23 cellular contexts compared by ENCODE assay signal in the genomic region with DNA sequence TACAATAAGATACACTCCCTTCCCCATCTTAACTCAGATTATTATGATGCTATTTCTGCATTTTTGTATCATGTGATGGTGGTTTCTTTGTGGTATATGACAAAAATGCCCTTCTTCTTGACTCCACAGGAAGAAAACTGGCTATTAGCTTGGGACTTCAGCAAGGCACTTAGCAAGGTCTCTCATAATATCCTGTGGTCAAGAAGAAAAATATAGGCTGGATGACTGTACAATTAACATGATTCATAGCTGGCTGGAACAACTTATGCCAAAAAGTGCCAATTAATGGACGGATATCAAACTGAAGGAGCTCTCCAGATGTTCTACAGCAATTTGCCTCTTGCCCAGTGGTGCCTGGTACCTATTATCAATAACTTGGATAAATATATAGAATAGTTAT. TPM values are rescaled to one million over a fixed set of nuclear protein-coding genes. Genes with fewer than 3 reads are reported as not detected.
DNase-seq lines count a peak whose midpoint lies in the region; ATAC-seq, FAIRE-seq and TF ChIP-seq lines count a peak whose summit lies in the region.
"Had no signal": no experiment of that assay in that cellular context is flagged by ENCODE, and none has a peak within 500 bp of the region (broad histone marks: within the 10 kb centered on the region; RNA-seq: fewer than 3 reads in every experiment).

No MANE protein-coding gene starts in this region.

- no peaks in the 10 kb centered on the region for H3K9me3 ChIP-seq in MG63
- H3K9me3 ChIP-seq in neural progenitor cell (ENCODE audit: low read depth) = peaks cover 4% of the 10 kb centered on the region
- H3K9me3 ChIP-seq in prostate gland = no peaks in the 10 kb centered on the region
- H3K9me3 ChIP-seq: heart right ventricle had no signal

- peaks cover 22% of the 10 kb centered on the region for H3F3A ChIP-seq in neural progenitor cell (ENCODE audit: low read depth)

- intact Hi-C loops in prostate gland (cut with DNase I) = no loop called here

- FAIRE-seq in bronchial epithelial cell (lab: Jason Lieb, UNC) = no peak

- H3K4me1 ChIP-seq in neural progenitor cell = peaks cover 3% of the 10 kb centered on the region
- H3K4me1 ChIP-seq in prostate gland (replicated peaks) = no peaks in the 10 kb centered on the region

- no peak for ATAC-seq in HG03378 (IDR thresholded peaks at IDR 0.05; ENCODE audit: unreplicated experiment)
- ATAC-seq: esophagus mucosa, heart right ventricle had no signal

- no peak overlapping the region for H3K9ac ChIP-seq in neural progenitor cell

- H3K4me1 Mint-ChIP-seq in neural progenitor cell = peaks cover 7% of the 10 kb centered on the region

- no peak overlapping the region for H3K4me3 Mint-ChIP-seq in neural progenitor cell
- H3K4me3 Mint-ChIP-seq: activated naive CD4-positive, alpha-beta T cell treated with anti-CD3 and anti-CD28 coated beads, Interleukin-2, amount 10 ng/mL, durations not matched to agents 7 days and 5 days had no signal

- peaks cover 19% of the 10 kb centered on the region for H3K79me2 ChIP-seq in neural progenitor cell (ENCODE audit: low read depth)

- no peak overlapping the region for H3K4me2 ChIP-seq in neural progenitor cell

- H3K36me3 ChIP-seq in MG63 = peaks cover 4% of the 10 kb centered on the region
- H3K36me3 ChIP-seq in bronchial epithelial cell (ENCODE audit: control insufficient read depth, insufficient read depth, low read length) = no peaks in the 10 kb centered on the region
- no peaks in the 10 kb centered on the region for H3K36me3 ChIP-seq in neural progenitor cell
- H3K36me3 ChIP-seq in prostate gland = no peaks in the 10 kb centered on the region
- H3K36me3 ChIP-seq: heart right ventricle had no signal

- no peak for TF ChIP-seq CTCF in AG10803 (conservative IDR thresholded peaks at IDR 0.05; ENCODE audit: low read length)
- TF ChIP-seq CTCF in bronchial epithelial cell (IDR thresholded peaks at IDR 0.05; ENCODE audit: insufficient read depth, low read length, severe bottlenecking) = no peak
- no peak for TF ChIP-seq CTCF in neural progenitor cell (IDR thresholded peaks at IDR 0.05)
- no peak for TF ChIP-seq CTCF in prostate gland (IDR thresholded peaks at IDR 0.05)

- H3K27ac ChIP-seq in neural progenitor cell (no peak overlapping the region), prostate gland (no peak overlapping the region)
- H3K27ac ChIP-seq: heart right ventricle, VCaP had no signal

- no peak overlapping the region for H3K27ac Mint-ChIP-seq in neural progenitor cell
- H3K27ac Mint-ChIP-seq: activated naive CD4-positive, alpha-beta T cell treated with anti-CD3 and anti-CD28 coated beads, Interleukin-2, amount 10 ng/mL, durations not matched to agents 7 days and 5 days; immature natural killer cell had no signal

- no peak overlapping the region for H2AFZ ChIP-seq in neural progenitor cell (replicated peaks)

- TF ChIP-seq POLR2A in prostate gland (IDR thresholded peaks at IDR 0.05) = no peak

- H4K20me1 ChIP-seq in neural progenitor cell (ENCODE audit: low read depth) = peaks cover 8% of the 10 kb centered on the region

- peak; percentile 64 for DNase-seq in AG10803 (ENCODE audit: low read depth)
- peak; percentile 3 for DNase-seq in MG63
- peak; percentile 67 for DNase-seq in bronchial epithelial cell (ENCODE audit: low read depth)
- peak; percentile 65 for DNase-seq in iris pigment epithelial cell (ENCODE audit: low read depth)
- DNase-seq in neural progenitor cell (ENCODE audit: low spot score) = no peak
- DNase-seq in NCI-H146 (lab: John Stamatoyannopoulos, UW) = no peak
- DNase-seq in prostate gland (ENCODE audit: low spot score) = no peak
- DNase-seq: activated CD4-positive, alpha-beta T cell treated with anti-CD3 and anti-CD28 coated beads, Interleukin-2, amount 50 U/mL, for 1 hour; activated naive CD4-positive, alpha-beta T cell treated with anti-CD3 and anti-CD28 coated beads, Interleukin-2, amount 10 ng/mL, durations not matched to agents 7 days and 5 days; AML-193; DND-41; heart right ventricle; immature natural killer cell; KBM-7; NCI-H1092; NCI-H2081; NCI-H524 treated with DMSO at 0.1 percent for 48 hours; Right ventricle myocardium superior; stimulated activated CD4-positive, alpha-beta T cell treated with anti-CD3 and anti-CD28 coated beads, Interleukin-12 subunit alpha, Interleukin-12 subunit beta, amount 100 ng/mL, for 4 hours; T-helper 1 cell had no signal

- 93% methylated on average over 1 of the region's 1 CpG for WGBS in prostate gland

- H3K9me3 Mint-ChIP-seq in neural progenitor cell = peaks cover 3% of the 10 kb centered on the region
- H3K9me3 Mint-ChIP-seq: activated naive CD4-positive, alpha-beta T cell treated with anti-CD3 and anti-CD28 coated beads, Interleukin-2, amount 10 ng/mL, durations not matched to agents 7 days and 5 days had no signal

- H3K27me3 ChIP-seq in MG63 (no peaks in the 10 kb centered on the region), bronchial epithelial cell (ENCODE audit: control insufficient read depth, insufficient read depth, low read length) (no peaks in the 10 kb centered on the region), neural progenitor cell (no peaks in the 10 kb centered on the region), prostate gland (replicated peaks; ENCODE audit: insufficient read depth) (no peaks in the 10 kb centered on the region)

- no peaks in the 10 kb centered on the region for H3K36me3 Mint-ChIP-seq in neural progenitor cell
- H3K36me3 Mint-ChIP-seq: immature natural killer cell had no signal

- peaks cover 2% of the 10 kb centered on the region for H3K27me3 Mint-ChIP-seq in neural progenitor cell (ENCODE audit: insufficient read depth, low read depth)
- H3K27me3 Mint-ChIP-seq: activated naive CD4-positive, alpha-beta T cell treated with anti-CD3 and anti-CD28 coated beads, Interleukin-2, amount 10 ng/mL, durations not matched to agents 7 days and 5 days had no signal

- no peak overlapping the region for H3K4me3 ChIP-seq in AG10803 (ENCODE audit: low read length)
- H3K4me3 ChIP-seq in MG63 = no peak overlapping the region
- no peak overlapping the region for H3K4me3 ChIP-seq in bronchial epithelial cell (ENCODE audit: low read depth, low read length)
- no peak overlapping the region for H3K4me3 ChIP-seq in neural progenitor cell
- H3K4me3 ChIP-seq in prostate gland = no peak overlapping the region
- H3K4me3 ChIP-seq: heart right ventricle had no signal

RNA-seq across cellular contexts. Expression of a gene that starts 2.3 kb away (rescaled TPM):
- total RNA-seq in MG63 (2014; rRNA removed; shearing (Covaris generic); ENCODE audit: low replicate concordance) = 46.5 and 50.0 TPM in 2 replicates
- 127 and 157 TPM in 2 replicates for total RNA-seq in bronchial epithelial cell
- total RNA-seq in neural progenitor cell (ENCODE audit: low replicate concordance) = 25.2 and 42.3 TPM in 2 replicates
- total RNA-seq in prostate gland = 100 to 1,000 TPM in 1 of 2 donors, 10 to 100 TPM in 1; 34.7 to 129 TPM

Comparison
In these comparisons a context has a peak if more than half of its experiments do, and no peak if none do; other contexts are left out.
1. DNase-seq: peak in AG10803 (single experiment), MG63 (single experiment), bronchial epithelial cell (single experiment) and iris pigment epithelial cell (single experiment); none in neural progenitor cell (single experiment), NCI-H146 (single experiment) and prostate gland (single experiment).